ENCODE assay signal across 8 cellular contexts in genomic region chr20:46552460-46553420, GRCh38. TPM values are rescaled to one million over a fixed set of nuclear protein-coding genes. Genes with fewer than 3 reads are reported as not detected.
DNase-seq lines count a peak whose midpoint lies in the region; ATAC-seq and TF ChIP-seq lines count a peak whose summit lies in the region.

No MANE protein-coding gene starts in this region.

- H3K36me3 ChIP-seq in uterus, result no peaks in the 10 kb centered on the region

- no peak overlapping the region for H3K27ac ChIP-seq in uterus

- intact Hi-C loops in uterus (cut with DNase I; ENCODE audit: low total_unique reads), result no loop called here

- no peaks in the 10 kb centered on the region for H3K9me3 ChIP-seq in uterus

- H3K4me1 ChIP-seq in uterus, result no peaks in the 10 kb centered on the region

- H3K27me3 ChIP-seq in uterus, result no peaks in the 10 kb centered on the region

- peaks cover 15% of the 10 kb centered on the region for H3K27me3 Mint-ChIP-seq in activated T-cell treated with anti-CD3 and anti-CD28 coated beads, Interleukin-2, amount 50 U/mL, for 72 hours (ENCODE audit: low read depth)
- no peaks in the 10 kb centered on the region for H3K27me3 Mint-ChIP-seq in stimulated activated naive CD8-positive, alpha-beta T cell treated with anti-CD3 and anti-CD28 coated beads, Interleukin-15, Interleukin-2, amounts not matched to agents 100 ng/mL and 50 ng/mL, for 24 hours

- no peaks in the 10 kb centered on the region for H3K9me3 Mint-ChIP-seq in activated T-cell treated with anti-CD3 and anti-CD28 coated beads, Interleukin-2, amount 50 U/mL, for 72 hours
- H3K9me3 Mint-ChIP-seq in stimulated activated naive CD8-positive, alpha-beta T cell treated with anti-CD3 and anti-CD28 coated beads, Interleukin-15, Interleukin-2, amounts not matched to agents 100 ng/mL and 50 ng/mL, for 24 hours, result no peaks in the 10 kb centered on the region

- peak overlapping the region; percentile 54 for H3K27ac Mint-ChIP-seq in activated T-cell treated with anti-CD3 and anti-CD28 coated beads, Interleukin-2, amount 50 U/mL, for 72 hours
- H3K27ac Mint-ChIP-seq in stimulated activated naive CD8-positive, alpha-beta T cell treated with anti-CD3 and anti-CD28 coated beads, Interleukin-15, Interleukin-2, amounts not matched to agents 100 ng/mL and 50 ng/mL, for 24 hours, result peak overlapping the region; percentile 85

- no peaks in the 10 kb centered on the region for H3K36me3 Mint-ChIP-seq in activated T-cell treated with anti-CD3 and anti-CD28 coated beads, Interleukin-2, amount 50 U/mL, for 72 hours (ENCODE audit: insufficient read depth in 2 of 2)
- H3K36me3 Mint-ChIP-seq in stimulated activated naive CD8-positive, alpha-beta T cell treated with anti-CD3 and anti-CD28 coated beads, Interleukin-15, Interleukin-2, amounts not matched to agents 100 ng/mL and 50 ng/mL, for 24 hours (ENCODE audit: low read depth), result no peaks in the 10 kb centered on the region

- no peak for TF ChIP-seq POLR2A in uterus (IDR thresholded peaks at IDR 0.05)

- DNase-seq in AML-193 (lab: John Stamatoyannopoulos, UW), result peak; percentile 32 to 46
- peak; percentile 68 to 72 for DNase-seq in activated T-cell treated with anti-CD3 and anti-CD28 coated beads, Interleukin-2, amount 50 U/mL, for 72 hours
- no peak for DNase-seq in NCI-H1930 (lab: John Stamatoyannopoulos, UW)
- no peak for DNase-seq in uterus

- peak overlapping the region; percentile 41 to 75 for H3K4me3 Mint-ChIP-seq in activated T-cell treated with anti-CD3 and anti-CD28 coated beads, Interleukin-2, amount 50 U/mL, for 72 hours
- peak overlapping the region; percentile 72 for H3K4me3 Mint-ChIP-seq in stimulated activated naive CD8-positive, alpha-beta T cell treated with anti-CD3 and anti-CD28 coated beads, Interleukin-15, Interleukin-2, amounts not matched to agents 100 ng/mL and 50 ng/mL, for 24 hours

- peaks cover 37% of the 10 kb centered on the region for H3K4me1 Mint-ChIP-seq in activated T-cell treated with anti-CD3 and anti-CD28 coated beads, Interleukin-2, amount 50 U/mL, for 72 hours (ENCODE audit: low read depth)
- peaks cover 34% of the 10 kb centered on the region for H3K4me1 Mint-ChIP-seq in stimulated activated naive CD8-positive, alpha-beta T cell treated with anti-CD3 and anti-CD28 coated beads, Interleukin-15, Interleukin-2, amounts not matched to agents 100 ng/mL and 50 ng/mL, for 24 hours (ENCODE audit: low read depth)

- ATAC-seq in GM19395 (IDR thresholded peaks at IDR 0.05; ENCODE audit: unreplicated experiment), result peak; percentile 71
- peak; percentile 66 for ATAC-seq in HG03558 (IDR thresholded peaks at IDR 0.05; ENCODE audit: extremely low read depth, unreplicated experiment)
- ATAC-seq in activated T-cell treated with anti-CD3 and anti-CD28 coated beads, Interleukin-2, amount 50 U/mL, for 72 hours (replicated peaks in 1 of 2), result peak; percentile 91 to 93
- no peak for ATAC-seq in GM21367 (IDR thresholded peaks at IDR 0.05; ENCODE audit: unreplicated experiment)

- no peak for TF ChIP-seq CTCF in uterus (IDR thresholded peaks at IDR 0.05)

- H3K4me3 ChIP-seq in uterus, result no peak overlapping the region

RNA-seq across cellular contexts. Expression of gene OCSTAMP, which starts 2.3 kb away (rescaled TPM):
- under 1 TPM in 1 of 2 donors, not detected in 1; 0.12 TPM for total RNA-seq in activated T-cell treated with anti-CD3 and anti-CD28 coated beads, Interleukin-2, amount 50 U/mL, for 72 hours
- not detected for total RNA-seq in uterus

RNA-seq across cellular contexts. Expression of gene ZNF334, which starts 39.4 kb away (rescaled TPM):
- 1 to 10 TPM; 1.1 to 1.5 TPM for total RNA-seq in activated T-cell treated with anti-CD3 and anti-CD28 coated beads, Interleukin-2, amount 50 U/mL, for 72 hours
- 10 to 100 TPM in 1 of 4 donors, 1 to 10 TPM in 3; 1.3 to 19.6 (median 5.8) TPM for total RNA-seq in uterus

Comparison
In these comparisons a context has a peak if more than half of its experiments do, and no peak if none do; other contexts are left out.
1. DNase-seq: peak in AML-193 (2 of 2) and activated T-cell treated with anti-CD3 and anti-CD28 coated beads, Interleukin-2, amount 50 U/mL, for 72 hours (2 of 2); none in NCI-H1930 (0 of 2) and uterus (0 of 2).